Comparison of ENCODE assay signal across 1 cellular context in genomic region chr1:31936278-31936965, GRCh38.
TF ChIP-seq lines count a peak whose summit lies in the region.

No MANE protein-coding gene starts in this region.

TF ChIP-seq in HepG2, 621 proteins besides CTCF, POLR2A, EP300 and RAD21:
- TF ChIP-seq ZBTB40 (IDR thresholded peaks at IDR 0.05) (no peak), ZBTB40 (CRISPR knock-in tag; IDR thresholded peaks at IDR 0.05) (no peak), SAP130 (CRISPR knock-in tag; IDR thresholded peaks at IDR 0.05; ENCODE audit: low read depth) (peak; percentile 57), CREB1 (IDR thresholded peaks at IDR 0.05) (no peak), CREB1 (CRISPR knock-in tag; IDR thresholded peaks at IDR 0.05) (0 out of 2 replicates have a peak, but pooled peaks have one; percentile 36), SNAPC2 (CRISPR knock-in tag; IDR thresholded peaks at IDR 0.05) (no peak), MAFF (IDR thresholded peaks at IDR 0.05; ENCODE audit: low read depth, low read length) (0 out of 2 replicates have a peak, but pooled peaks have one; percentile 8)
- TF ChIP-seq, protein P1, sequence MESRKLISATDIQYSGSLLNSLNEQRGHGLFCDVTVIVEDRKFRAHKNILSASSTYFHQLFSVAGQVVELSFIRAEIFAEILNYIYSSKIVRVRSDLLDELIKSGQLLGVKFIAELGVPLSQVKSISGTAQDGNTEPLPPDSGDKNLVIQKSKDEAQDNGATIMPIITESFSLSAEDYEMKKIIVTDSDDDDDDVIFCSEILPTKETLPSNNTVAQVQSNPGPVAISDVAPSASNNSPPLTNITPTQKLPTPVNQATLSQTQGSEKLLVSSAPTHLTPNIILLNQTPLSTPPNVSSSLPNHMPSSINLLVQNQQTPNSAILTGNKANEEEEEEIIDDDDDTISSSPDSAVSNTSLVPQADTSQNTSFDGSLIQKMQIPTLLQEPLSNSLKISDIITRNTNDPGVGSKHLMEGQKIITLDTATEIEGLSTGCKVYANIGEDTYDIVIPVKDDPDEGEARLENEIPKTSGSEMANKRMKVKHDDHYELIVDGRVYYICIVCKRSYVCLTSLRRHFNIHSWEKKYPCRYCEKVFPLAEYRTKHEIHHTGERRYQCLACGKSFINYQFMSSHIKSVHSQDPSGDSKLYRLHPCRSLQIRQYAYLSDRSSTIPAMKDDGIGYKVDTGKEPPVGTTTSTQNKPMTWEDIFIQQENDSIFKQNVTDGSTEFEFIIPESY (CRISPR knock-in tag; IDR thresholded peaks at IDR 0.05): no peak
- TF ChIP-seq, protein P2, sequence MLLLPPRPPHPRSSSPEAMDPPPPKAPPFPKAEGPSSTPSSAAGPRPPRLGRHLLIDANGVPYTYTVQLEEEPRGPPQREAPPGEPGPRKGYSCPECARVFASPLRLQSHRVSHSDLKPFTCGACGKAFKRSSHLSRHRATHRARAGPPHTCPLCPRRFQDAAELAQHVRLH (CRISPR knock-in tag; IDR thresholded peaks at IDR 0.05; ENCODE audit: borderline replicate concordance, low read depth): no peak
